In the genomic region with DNA sequence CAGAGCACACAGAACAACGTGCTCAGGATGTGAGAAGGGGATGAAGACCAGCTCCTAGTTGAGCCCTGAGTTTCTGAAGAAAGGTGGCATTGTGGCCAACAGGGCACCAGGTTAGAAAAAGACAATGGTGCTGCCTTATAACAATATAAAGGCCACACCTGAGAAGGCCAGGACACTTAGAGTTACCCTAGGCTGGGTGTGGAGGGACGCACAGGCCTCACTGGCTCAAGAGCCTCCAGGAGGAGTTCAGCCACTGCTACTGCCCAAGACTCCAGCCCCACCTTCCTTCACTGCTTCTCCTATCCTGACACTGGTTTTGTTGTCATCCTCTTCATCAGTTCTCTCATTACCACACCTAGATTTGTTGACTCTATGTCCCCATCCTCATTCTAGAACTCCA, we compare ENCODE assay signal across 24 cellular contexts. TPM values are rescaled to one million over a fixed set of nuclear protein-coding genes. Genes with fewer than 3 reads are reported as not detected.
"Had no signal": no experiment of that assay in that cellular context is flagged by ENCODE, and none has a peak within 500 bp of the region (broad histone marks: within the 10 kb centered on the region; RNA-seq: fewer than 3 reads in every experiment).

No MANE protein-coding gene starts in this region.

- H3K4me1 ChIP-seq: body of pancreas had no signal

- ATAC-seq: activated CD8-positive, alpha-beta T cell treated with anti-CD3 and anti-CD28 coated beads for 36 hours; body of pancreas; left ventricle myocardium superior had no signal

- H3K4me1 Mint-ChIP-seq: activated CD4-positive, alpha-beta T cell treated with anti-CD3 and anti-CD28 coated beads, Interleukin-2, amount 10 ng/mL, durations not matched to agents 24 days and 14 days; activated naive CD8-positive, alpha-beta T cell treated with anti-CD3 and anti-CD28 coated beads, Interleukin-2, amount 10 ng/mL, durations not matched to agents 7 days and 5 days had no signal

- H3K9me3 ChIP-seq: body of pancreas, tibial nerve had no signal

- H3K36me3 Mint-ChIP-seq: activated naive CD8-positive, alpha-beta T cell treated with anti-CD3 and anti-CD28 coated beads, Interleukin-2, amount 10 ng/mL, durations not matched to agents 7 days and 5 days had no signal

- H3K4me3 ChIP-seq: body of pancreas, tibial nerve had no signal

- DNase-seq: activated CD4-positive, alpha-beta T cell treated with anti-CD3 and anti-CD28 coated beads, Interleukin-2, amount 10 ng/mL, durations not matched to agents 24 days and 14 days; activated CD8-positive, alpha-beta T cell treated with anti-CD3 and anti-CD28 coated beads for 36 hours; activated naive CD4-positive, alpha-beta T cell treated with Interleukin-2 at 50 U/mL for 16 hours; activated naive CD8-positive, alpha-beta T cell treated with anti-CD3 and anti-CD28 coated beads, Interleukin-2, amount 10 ng/mL, durations not matched to agents 7 days and 5 days; activated T-cell treated with anti-CD3 and anti-CD28 coated beads, Interleukin-2, amount 50 U/mL, for 1 hour; body of pancreas; caudate nucleus; endodermal cell; foreskin melanocyte; glutamatergic neuron; hypothalamus; left ventricle myocardium superior; posterior cingulate gyrus; retina; stimulated activated CD4-positive, alpha-beta T cell treated with anti-CD3 and anti-CD28 coated beads, Interleukin-2, amount 100 ng/mL, for 24 hours; stimulated activated naive CD4-positive, alpha-beta T cell treated with Interleukin-2 at 50 U/mL for 16 hours; substantia nigra; T-helper 1 cell; T1000 had no signal

- H3K4me3 Mint-ChIP-seq: activated CD4-positive, alpha-beta T cell treated with anti-CD3 and anti-CD28 coated beads, Interleukin-2, amount 10 ng/mL, durations not matched to agents 24 days and 14 days; activated CD8-positive, alpha-beta T cell treated with anti-CD3 and anti-CD28 coated beads for 36 hours; activated naive CD8-positive, alpha-beta T cell treated with anti-CD3 and anti-CD28 coated beads, Interleukin-2, amount 10 ng/mL, durations not matched to agents 7 days and 5 days; endodermal cell; nephron had no signal

- H3K36me3 ChIP-seq: tibial nerve had no signal

- H3K27ac ChIP-seq: body of pancreas, epithelial cell of prostate had no signal

- H3K27ac Mint-ChIP-seq: activated CD4-positive, alpha-beta T cell treated with anti-CD3 and anti-CD28 coated beads, Interleukin-2, amount 10 ng/mL, durations not matched to agents 24 days and 14 days; activated CD8-positive, alpha-beta T cell treated with anti-CD3 and anti-CD28 coated beads for 36 hours; activated naive CD8-positive, alpha-beta T cell treated with anti-CD3 and anti-CD28 coated beads, Interleukin-2, amount 10 ng/mL, durations not matched to agents 7 days and 5 days; activated T-helper 2 cell treated with anti-CD3 and anti-CD28 coated beads, Interferon-gamma antibody, Interleukin-2, Interleukin-4, amounts not matched to agents 10 μg/mL and 5 μg/mL and 100 μg/mL, durations not matched to agents 14 hours and 24 hours and 36 hours; endodermal cell; nephron had no signal

- H3K9me3 Mint-ChIP-seq: activated CD4-positive, alpha-beta T cell treated with anti-CD3 and anti-CD28 coated beads, Interleukin-2, amount 10 ng/mL, durations not matched to agents 24 days and 14 days; activated CD8-positive, alpha-beta T cell treated with anti-CD3 and anti-CD28 coated beads for 36 hours; activated naive CD8-positive, alpha-beta T cell treated with anti-CD3 and anti-CD28 coated beads, Interleukin-2, amount 10 ng/mL, durations not matched to agents 7 days and 5 days; activated T-helper 2 cell treated with anti-CD3 and anti-CD28 coated beads, Interferon-gamma antibody, Interleukin-2, Interleukin-4, amounts not matched to agents 10 μg/mL and 5 μg/mL and 100 μg/mL, durations not matched to agents 14 hours and 24 hours and 36 hours had no signal

- H3K27me3 ChIP-seq: body of pancreas, tibial nerve had no signal

RNA-seq across cellular contexts. Expression of a gene that starts 55.2 kb away (rescaled TPM):
- total RNA-seq: activated CD4-positive, alpha-beta T cell treated with anti-CD3 and anti-CD28 coated beads, Interleukin-2, amount 10 ng/mL, durations not matched to agents 24 days and 14 days; activated CD8-positive, alpha-beta T cell treated with anti-CD3 and anti-CD28 coated beads for 36 hours; activated naive CD8-positive, alpha-beta T cell treated with anti-CD3 and anti-CD28 coated beads, Interleukin-2, amount 10 ng/mL, durations not matched to agents 7 days and 5 days; activated T-helper 2 cell treated with anti-CD3 and anti-CD28 coated beads, Interferon-gamma antibody, Interleukin-2, Interleukin-4, amounts not matched to agents 10 μg/mL and 5 μg/mL and 100 μg/mL, durations not matched to agents 14 hours and 24 hours and 36 hours; skeletal muscle tissue had no signal
